1 cellular context compared by ENCODE assay signal in genomic region chr5:149775785-149776184, GRCh38.
TF ChIP-seq lines count a peak whose summit lies in the region.

No MANE protein-coding gene starts in this region.

TF ChIP-seq in GM23338, 12 proteins besides CTCF, POLR2A, EP300 and RAD21:
- TF ChIP-seq ZNF462 (CRISPR knock-in tag; IDR thresholded peaks at IDR 0.05) (no peak), ETS1 (IDR thresholded peaks at IDR 0.05) (no peak), ZNF114 (CRISPR knock-in tag; IDR thresholded peaks at IDR 0.05) (no peak), NANOG (IDR thresholded peaks at IDR 0.05; ENCODE audit: borderline replicate concordance) (no peak), REST (IDR thresholded peaks at IDR 0.05; ENCODE audit: unreplicated experiment) (no peak), EZH2phosphoT487 (IDR thresholded peaks at IDR 0.05; ENCODE audit: unreplicated experiment) (no peak), POLR2AphosphoS5 (IDR thresholded peaks at IDR 0.05; ENCODE audit: low read depth) (no peak), STAT1 (IDR thresholded peaks at IDR 0.05; ENCODE audit: unreplicated experiment) (no peak), JUNB (IDR thresholded peaks at IDR 0.05; ENCODE audit: unreplicated experiment) (no peak), EZH2 (IDR thresholded peaks at IDR 0.05; ENCODE audit: low read depth, unreplicated experiment) (no peak), ZNF331 (CRISPR knock-in tag; IDR thresholded peaks at IDR 0.05; ENCODE audit: low read depth) (no peak), CREB1 (CRISPR knock-in tag; IDR thresholded peaks at IDR 0.05; ENCODE audit: low read depth) (no peak)
